Comparison of ENCODE assay signal across 10 cellular contexts in the genomic region with DNA sequence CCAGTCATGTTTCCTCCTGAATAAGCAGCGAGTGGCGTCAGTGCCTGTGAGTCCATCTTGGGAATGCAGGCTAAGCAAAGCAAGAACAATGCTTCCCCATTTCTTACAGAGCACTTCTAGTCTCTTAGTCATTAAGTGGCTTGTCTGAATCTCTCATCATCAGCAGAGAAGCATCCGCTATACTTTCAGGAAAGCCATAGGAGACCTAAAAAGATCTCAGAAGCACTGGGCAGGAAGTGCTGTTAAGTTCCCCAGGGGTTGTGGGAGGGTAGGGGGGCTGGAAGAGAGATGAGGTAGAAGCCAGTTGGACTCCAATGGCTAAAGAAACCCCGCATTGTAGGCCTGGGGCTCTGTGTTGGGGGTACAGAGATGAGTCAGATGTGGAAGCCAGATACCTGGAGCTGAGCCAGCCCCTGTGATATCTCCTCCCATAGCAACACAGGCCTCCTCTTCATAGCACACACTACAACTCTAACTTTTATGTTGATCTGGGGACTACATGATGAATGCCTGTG. TPM values are rescaled to one million over a fixed set of nuclear protein-coding genes. Genes with fewer than 3 reads are reported as not detected.
DNase-seq lines count a peak whose midpoint lies in the region; ATAC-seq and TF ChIP-seq lines count a peak whose summit lies in the region.
"Had no signal": no experiment of that assay in that cellular context is flagged by ENCODE, and none has a peak within 500 bp of the region (broad histone marks: within the 10 kb centered on the region; RNA-seq: fewer than 3 reads in every experiment).

No MANE protein-coding gene starts in this region.

- no peak for TF ChIP-seq POLR2A in prostate gland (IDR thresholded peaks at IDR 0.05)

- no peak overlapping the region for H3K27ac Mint-ChIP-seq in type B pancreatic cell

- WGBS in prostate gland: 71% methylated on average over 4 of the region's 4 CpGs

- intact Hi-C loops in prostate gland (cut with DNase I): no loop called here

- no peak overlapping the region for H3K27ac ChIP-seq in prostate gland
- H3K27ac ChIP-seq: lower lobe of right lung had no signal

- H3K4me1 Mint-ChIP-seq in type B pancreatic cell (ENCODE audit: unreplicated experiment): peaks cover 38% of the 10 kb centered on the region

- peaks cover 31% of the 10 kb centered on the region for H3K27me3 Mint-ChIP-seq in type B pancreatic cell

- H3K4me3 Mint-ChIP-seq in type B pancreatic cell: no peak overlapping the region

- peak; percentile 82 for ATAC-seq in GM18861 (IDR thresholded peaks at IDR 0.05; ENCODE audit: unreplicated experiment)
- ATAC-seq in GM21786 (IDR thresholded peaks at IDR 0.05; ENCODE audit: unreplicated experiment): peak; percentile 83
- ATAC-seq: lower lobe of right lung had no signal

- H3K4me1 ChIP-seq in prostate gland (replicated peaks): no peaks in the 10 kb centered on the region
- H3K4me1 ChIP-seq: lower lobe of right lung had no signal

- DNase-seq in HT1080 (ENCODE audit: low read depth): peak; percentile 81
- peak; percentile 24 for DNase-seq in myocyte (ENCODE audit: low read depth)
- no peak for DNase-seq in prostate gland (ENCODE audit: low spot score)
- no peak for DNase-seq in type B pancreatic cell (ENCODE audit: extremely low spot score, unreplicated experiment)
- no peak for DNase-seq in 8988T
- DNase-seq: activated CD4-positive, alpha-beta T cell treated with anti-CD3 and anti-CD28 coated beads, Interleukin-2, amount 50 U/mL, for 48 hours; lower lobe of right lung; stimulated activated CD4-positive, alpha-beta T cell treated with anti-CD3 and anti-CD28 coated beads, Interleukin-4, amount 100 ng/mL, for 24 hours had no signal

- no peaks in the 10 kb centered on the region for H3K9me3 Mint-ChIP-seq in type B pancreatic cell

- no peak overlapping the region for H3K4me3 ChIP-seq in prostate gland
- H3K4me3 ChIP-seq: lower lobe of right lung had no signal

- H3K36me3 Mint-ChIP-seq in type B pancreatic cell: no peaks in the 10 kb centered on the region

- TF ChIP-seq CTCF in prostate gland (IDR thresholded peaks at IDR 0.05) (no peak), type B pancreatic cell (conservative IDR thresholded peaks at IDR 0.05) (no peak)

- no peaks in the 10 kb centered on the region for H3K27me3 ChIP-seq in prostate gland (replicated peaks; ENCODE audit: insufficient read depth)

- no peaks in the 10 kb centered on the region for H3K36me3 ChIP-seq in prostate gland
- H3K36me3 ChIP-seq: lower lobe of right lung had no signal

- no peaks in the 10 kb centered on the region for H3K9me3 ChIP-seq in prostate gland
- H3K9me3 ChIP-seq: lower lobe of right lung had no signal

RNA-seq across cellular contexts. Expression of a gene that starts 44.9 kb away (rescaled TPM):
- total RNA-seq in HT1080 (2014; rRNA removed; shearing (Covaris generic)): not detected in 2 replicates
- not detected in 2 replicates for polyA plus RNA-seq in HT1080 (2015; cell fraction: cytosol; rRNA removed)
- not detected in 2 replicates for polyA plus RNA-seq in HT1080 (2015; cell fraction: nucleus; rRNA removed)
- total RNA-seq in myocyte: 1.0 and 1.4 TPM in 2 replicates
- polyA plus RNA-seq in myocyte (2012): 0.55 TPM
- 1 to 10 TPM in 1 of 2 donors, not detected in 1; 1.6 TPM for total RNA-seq in prostate gland
- total RNA-seq in type B pancreatic cell (ENCODE audit: low replicate concordance): 1.1 and 3.0 TPM in 2 replicates
- total RNA-seq: lower lobe of right lung had no signal

Comparison
In these comparisons a context has a peak if more than half of its experiments do, and no peak if none do; other contexts are left out.
1. DNase-seq: peak in HT1080 (single experiment) and myocyte (single experiment); none in prostate gland (single experiment), type B pancreatic cell (single experiment) and 8988T (single experiment).